2 cellular contexts compared by ENCODE assay signal in genomic region chr11:124311677-124312076, GRCh38.
A peak's percentile ranks its signal among the peaks of the same experiment; 100 is the strongest.
TF ChIP-seq lines count a peak whose summit lies in the region.

No MANE protein-coding gene starts in this region.

TF ChIP-seq in HepG2, 621 proteins besides CTCF, POLR2A, EP300 and RAD21:
- TF ChIP-seq MAFK (conservative IDR thresholded peaks at IDR 0.05 in 1 of 2, IDR thresholded peaks at IDR 0.05 in 1 of 2; ENCODE audit: low read length in 2 of 2) (peak; percentile 81 to 95), ZNF570 (CRISPR knock-in tag; IDR thresholded peaks at IDR 0.05; ENCODE audit: borderline replicate concordance) (no peak), MAFF (IDR thresholded peaks at IDR 0.05; ENCODE audit: low read depth, low read length) (peak; percentile 89), ARID2 (CRISPR knock-in tag; IDR thresholded peaks at IDR 0.05; ENCODE audit: borderline replicate concordance) (no peak), ZNF34 (CRISPR knock-in tag; IDR thresholded peaks at IDR 0.05; ENCODE audit: borderline replicate concordance) (no peak), ZNF280D (CRISPR knock-in tag; IDR thresholded peaks at IDR 0.05) (no peak), ZNF337 (CRISPR knock-in tag; IDR thresholded peaks at IDR 0.05; ENCODE audit: borderline replicate concordance, low read depth) (no peak)

TF ChIP-seq in K562, 482 proteins besides CTCF, POLR2A, EP300 and RAD21:
- TF ChIP-seq CBX1 (IDR thresholded peaks at IDR 0.05; ENCODE audit: low read depth) (no peak), MGA (IDR thresholded peaks at IDR 0.05) (no peak), MAFK (IDR thresholded peaks at IDR 0.05; ENCODE audit: low read length) (peak; percentile 89), HDAC6 (IDR thresholded peaks at IDR 0.05; ENCODE audit: low read depth, low read length) (no peak), ZNF24 (IDR thresholded peaks at IDR 0.05) (no peak), SMARCA4 (IDR thresholded peaks at IDR 0.05) (no peak), C11orf30 (IDR thresholded peaks at IDR 0.05; ENCODE audit: low read depth) (peak; percentile 79), ZNF668 (CRISPR knock-in tag; IDR thresholded peaks at IDR 0.05) (no peak), LEF1 (IDR thresholded peaks at IDR 0.05) (no peak), THRB (CRISPR knock-in tag; conservative IDR thresholded peaks at IDR 0.05) (no peak), NELFE (IDR thresholded peaks at IDR 0.05; ENCODE audit: insufficient read depth, insufficient read length) (no peak), MAFG (tag; conservative IDR thresholded peaks at IDR 0.05) (peak; percentile 75), ZBTB33 (CRISPR knock-in tag; IDR thresholded peaks at IDR 0.05) (no peak), MAFF (IDR thresholded peaks at IDR 0.05; ENCODE audit: low read length) (peak; percentile 86), MIER1 (IDR thresholded peaks at IDR 0.05; ENCODE audit: low read depth) (no peak), ZNF316 (IDR thresholded peaks at IDR 0.05) (peak; percentile 80)
